11 cellular contexts compared by ENCODE assay signal in the genomic region with DNA sequence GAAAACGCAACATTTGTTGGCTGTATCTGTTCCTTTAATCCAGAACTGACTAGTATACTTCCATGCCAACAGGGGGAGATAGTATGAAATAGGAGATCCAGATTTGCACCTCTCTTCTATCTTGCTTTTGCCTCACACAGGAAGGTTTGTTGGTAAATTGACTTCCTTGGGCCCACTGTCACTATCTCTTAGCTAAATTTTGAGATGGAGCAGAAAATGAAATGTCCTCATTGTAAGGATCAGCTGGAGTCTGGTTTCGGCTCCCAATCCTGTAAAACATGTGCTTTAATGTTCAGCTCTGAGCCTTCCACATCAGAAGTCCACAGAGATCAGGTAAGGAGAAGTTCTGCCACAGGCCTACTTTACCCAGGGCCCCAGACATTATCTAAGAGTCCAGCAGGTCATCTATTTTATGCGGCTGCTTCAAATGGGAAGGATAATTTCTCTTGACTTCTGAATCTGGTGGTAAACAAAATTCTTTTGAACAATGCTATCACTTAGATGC.
DNase-seq lines count a peak whose midpoint lies in the region; ATAC-seq, FAIRE-seq and TF ChIP-seq lines count a peak whose summit lies in the region.
"Had no signal": no experiment of that assay in that cellular context is flagged by ENCODE, and none has a peak within 500 bp of the region (broad histone marks: within the 10 kb centered on the region; RNA-seq: fewer than 3 reads in every experiment).

No MANE protein-coding gene starts in this region.

- DNase-seq in A172 (ENCODE audit: low spot score) = peak; percentile 17
- peak; percentile 12 for DNase-seq in ELR (ENCODE audit: low read depth)
- DNase-seq in cardiac fibroblast (ENCODE audit: low read depth in 2 of 2) = no peak
- no peak for DNase-seq in frontal cortex (ENCODE audit: low spot score in 2 of 2)
- no peak for DNase-seq in NCI-H146 treated with DMSO at 0.1 percent for 48 hours (lab: John Stamatoyannopoulos, UW; ENCODE audit: unreplicated experiment)
- no peak for DNase-seq in islet precursor cell
- DNase-seq in Right ventricle myocardium inferior (ENCODE audit: missing footprints) = no peak
- DNase-seq: adrenal gland; NCI-H2171; stimulated activated CD4-positive, alpha-beta T cell treated with anti-CD3 and anti-CD28 coated beads, Interleukin-4, amount 100 ng/mL, for 24 hours had no signal

- peak; percentile 57 for TF ChIP-seq CTCF in Loucy (conservative IDR thresholded peaks at IDR 0.05; ENCODE audit: low read length)
- TF ChIP-seq CTCF in cardiac fibroblast (IDR thresholded peaks at IDR 0.05; ENCODE audit: low read depth, low read length) = peak; percentile 25

- no peaks in the 10 kb centered on the region for H3K4me1 ChIP-seq in Loucy (ENCODE audit: insufficient read depth, low read length, poor library complexity, severe bottlenecking)

- H3F3A ChIP-seq in Loucy (ENCODE audit: low read depth) = no peaks in the 10 kb centered on the region

- H3K9ac ChIP-seq in Loucy (ENCODE audit: low read depth, low read length, poor library complexity, severe bottlenecking) = peak overlapping the region; percentile 63

- no peaks in the 10 kb centered on the region for H3K27me3 ChIP-seq in Loucy (ENCODE audit: insufficient read depth, low read length, poor library complexity, severe bottlenecking)
- H3K27me3 ChIP-seq: adrenal gland had no signal

- H3K4me2 ChIP-seq in Loucy (ENCODE audit: low read depth, low read length, poor library complexity, severe bottlenecking) = peak overlapping the region; percentile 83

- H3K4me3 ChIP-seq in Loucy (ENCODE audit: low read length, poor library complexity, severe bottlenecking) (peak overlapping the region; percentile 80), cardiac fibroblast (replicated peaks in 1 of 2; ENCODE audit: low read depth in 2 of 2, low read length in 2 of 2) (no peak overlapping the region)
- H3K4me3 ChIP-seq: adrenal gland had no signal

- no peaks in the 10 kb centered on the region for H4K20me1 ChIP-seq in Loucy (ENCODE audit: insufficient read depth, low read length, poor library complexity, severe bottlenecking)

- no peaks in the 10 kb centered on the region for H3K36me3 ChIP-seq in Loucy (ENCODE audit: insufficient read depth, low read length)
- H3K36me3 ChIP-seq: adrenal gland had no signal

- H3K9me3 ChIP-seq in Loucy (ENCODE audit: insufficient read depth, low read depth, low read length) = no peaks in the 10 kb centered on the region
- H3K9me3 ChIP-seq: adrenal gland had no signal

- peaks cover 15% of the 10 kb centered on the region; the same call in 1 of the 2 replicates for H3K79me2 ChIP-seq in Loucy (ENCODE audit: insufficient read depth, low read length)

- H2AFZ ChIP-seq in Loucy (ENCODE audit: low read length) = peak overlapping the region; percentile 61; the same call in 1 of the 2 replicates

- intact Hi-C loops in Right ventricle myocardium inferior (cut with DNase I) = no loop called here

- FAIRE-seq in frontal cortex (lab: Jason Lieb, UNC) = no peak

- H3K9me2 ChIP-seq in Loucy (replicated peaks; ENCODE audit: low read depth, low read length) = no peaks in the 10 kb centered on the region

- ATAC-seq in Right ventricle myocardium inferior = no peak

Comparison
In these comparisons a context has a peak if more than half of its experiments do, and no peak if none do; other contexts are left out.
1. DNase-seq: peak in A172 (single experiment) and ELR (single experiment); none in cardiac fibroblast (0 of 2), frontal cortex (0 of 2), NCI-H146 treated with DMSO at 0.1 percent for 48 hours (single experiment), islet precursor cell (single experiment) and Right ventricle myocardium inferior (single experiment).